In the genomic region with DNA sequence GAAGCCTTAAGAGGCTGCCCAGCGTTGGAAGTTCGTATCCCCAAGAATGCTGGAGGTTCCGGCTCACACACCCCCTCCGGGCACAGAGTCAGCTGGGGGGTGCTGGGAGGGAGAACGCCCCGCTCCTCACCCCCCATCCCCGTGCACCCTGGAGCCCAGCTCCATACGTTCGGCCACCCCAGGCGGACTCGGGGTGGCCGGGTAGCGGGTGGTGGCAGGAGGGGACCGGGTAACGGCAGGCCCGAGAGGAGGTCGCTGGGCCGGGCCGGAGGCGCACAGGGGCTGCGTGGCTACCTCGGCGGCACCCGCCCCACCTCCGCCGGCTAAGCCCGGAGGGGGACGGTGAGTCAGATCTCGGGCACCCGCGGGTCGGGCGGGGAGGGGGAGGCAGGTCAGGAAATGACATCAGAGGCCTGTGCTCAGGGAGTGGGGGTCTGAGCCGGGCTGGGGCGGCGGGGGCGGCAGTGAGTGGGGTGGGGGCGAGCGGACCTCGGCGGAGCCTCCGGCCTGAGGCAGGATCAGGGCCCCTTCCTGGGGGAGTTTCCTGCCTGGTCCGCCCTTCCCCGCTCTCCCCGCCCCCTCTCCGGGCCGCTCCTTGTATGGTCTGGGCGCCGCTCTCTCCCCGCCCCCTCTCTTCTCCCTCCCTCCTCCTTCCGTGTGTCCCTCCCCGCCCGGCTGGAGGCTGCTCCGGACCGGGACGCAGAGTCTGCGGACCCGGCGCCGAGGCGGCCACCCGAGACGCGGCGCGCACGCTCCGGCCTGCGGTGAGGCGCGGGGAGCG, we compare ENCODE assay signal across 1 cellular context.
TF ChIP-seq lines count a peak whose summit lies in the region.

A gene with protein sequence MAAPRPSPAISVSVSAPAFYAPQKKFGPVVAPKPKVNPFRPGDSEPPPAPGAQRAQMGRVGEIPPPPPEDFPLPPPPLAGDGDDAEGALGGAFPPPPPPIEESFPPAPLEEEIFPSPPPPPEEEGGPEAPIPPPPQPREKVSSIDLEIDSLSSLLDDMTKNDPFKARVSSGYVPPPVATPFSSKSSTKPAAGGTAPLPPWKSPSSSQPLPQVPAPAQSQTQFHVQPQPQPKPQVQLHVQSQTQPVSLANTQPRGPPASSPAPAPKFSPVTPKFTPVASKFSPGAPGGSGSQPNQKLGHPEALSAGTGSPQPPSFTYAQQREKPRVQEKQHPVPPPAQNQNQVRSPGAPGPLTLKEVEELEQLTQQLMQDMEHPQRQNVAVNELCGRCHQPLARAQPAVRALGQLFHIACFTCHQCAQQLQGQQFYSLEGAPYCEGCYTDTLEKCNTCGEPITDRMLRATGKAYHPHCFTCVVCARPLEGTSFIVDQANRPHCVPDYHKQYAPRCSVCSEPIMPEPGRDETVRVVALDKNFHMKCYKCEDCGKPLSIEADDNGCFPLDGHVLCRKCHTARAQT (plus strand): TSS at position 700 of the 781 bp plus-strand sequence. CDS start 227 bp downstream, outside the sequence.

TF ChIP-seq in WTC11, 78 proteins besides CTCF, POLR2A, EP300 and RAD21 (continued from another document):
- TF ChIP-seq, protein P1, sequence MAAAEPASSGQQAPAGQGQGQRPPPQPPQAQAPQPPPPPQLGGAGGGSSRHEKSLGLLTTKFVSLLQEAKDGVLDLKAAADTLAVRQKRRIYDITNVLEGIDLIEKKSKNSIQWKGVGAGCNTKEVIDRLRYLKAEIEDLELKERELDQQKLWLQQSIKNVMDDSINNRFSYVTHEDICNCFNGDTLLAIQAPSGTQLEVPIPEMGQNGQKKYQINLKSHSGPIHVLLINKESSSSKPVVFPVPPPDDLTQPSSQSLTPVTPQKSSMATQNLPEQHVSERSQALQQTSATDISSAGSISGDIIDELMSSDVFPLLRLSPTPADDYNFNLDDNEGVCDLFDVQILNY (CRISPR knock-in tag; IDR thresholded peaks at IDR 0.05): no peak; the same call in 1 of the 2 replicates
- no peak for TF ChIP-seq ZBTB21 (CRISPR knock-in tag; IDR thresholded peaks at IDR 0.05; ENCODE audit: borderline replicate concordance)
- no peak for TF ChIP-seq ZNF396 (CRISPR knock-in tag; IDR thresholded peaks at IDR 0.05; ENCODE audit: borderline replicate concordance)
- no peak for TF ChIP-seq MXD4 (CRISPR knock-in tag; IDR thresholded peaks at IDR 0.05; ENCODE audit: borderline replicate concordance)
